Comparison of ENCODE assay signal across 8 cellular contexts in the genomic region with DNA sequence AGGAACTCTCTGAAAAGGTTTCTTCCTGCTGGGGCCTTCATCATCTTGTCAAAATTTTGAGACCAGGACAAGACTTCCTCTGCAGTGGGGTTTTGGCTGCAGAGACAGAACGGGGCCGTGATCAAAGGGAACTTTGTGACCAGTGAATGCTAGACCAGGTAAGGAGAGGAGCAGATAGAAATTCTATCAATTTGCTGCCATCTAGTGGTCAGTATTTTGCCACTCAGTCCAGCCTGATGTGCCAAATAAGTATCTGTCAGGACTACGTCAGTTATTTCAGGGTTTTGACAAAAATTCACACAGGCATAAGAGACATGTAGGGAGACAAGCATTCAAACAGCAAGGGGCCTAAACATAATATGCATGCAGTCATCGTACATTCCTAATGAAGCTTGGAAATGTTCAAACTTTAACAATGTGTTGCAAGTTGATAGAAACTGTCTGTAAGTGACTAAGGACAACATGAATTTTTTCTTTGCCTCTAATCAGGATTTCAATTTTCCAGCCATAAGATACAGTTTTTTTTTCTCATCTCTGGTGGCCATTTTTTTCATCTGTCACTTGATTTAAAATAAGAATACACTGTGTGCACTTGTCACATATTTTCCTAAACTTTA. TPM values are rescaled to one million over a fixed set of nuclear protein-coding genes. Genes with fewer than 3 reads are reported as not detected.
A peak's percentile ranks its signal among the peaks of the same experiment; 100 is the strongest.
DNase-seq lines count a peak whose midpoint lies in the region; ATAC-seq and TF ChIP-seq lines count a peak whose summit lies in the region.

No MANE protein-coding gene starts in this region.

- TF ChIP-seq CTCF in WERI-Rb-1 (IDR thresholded peaks at IDR 0.05; ENCODE audit: low read depth, low read length), result peak; percentile 71
- peak; percentile 80 to 88 (median 84) for TF ChIP-seq CTCF in right lobe of liver (IDR thresholded peaks at IDR 0.05)

- WGBS in right lobe of liver (ENCODE audit: insufficient coverage, low coverage, low lambda C conversion rate, missing lambda C conversion rate), result 0% methylated on average over 4 of the region's 4 CpGs

- DNase-seq in CMK (ENCODE audit: low read depth), result peak; percentile 39
- DNase-seq in NCI-H2171 (lab: John Stamatoyannopoulos, UW), result peak; percentile 29
- peak; percentile 43 for DNase-seq in WERI-Rb-1
- peak; percentile 64 to 80 for DNase-seq in dermis microvascular lymphatic vessel endothelial cell (ENCODE audit: low read depth in 2 of 2)
- DNase-seq in right lobe of liver, result peak in 1 of 3 donors; percentile 50
- DNase-seq in stromal cell of bone marrow (ENCODE audit: low read depth), result peak; percentile 31

- ATAC-seq in GM19035 (IDR thresholded peaks at IDR 0.05; ENCODE audit: unreplicated experiment) (peak; percentile 100), HG03066 (IDR thresholded peaks at IDR 0.05; ENCODE audit: low read depth, unreplicated experiment) (peak; percentile 100), right lobe of liver (peak; percentile 93 to 97 (median 96))

- peaks cover 0 to 5% (median 0%) of the 10 kb centered on the region in 4 donors for H3K4me1 ChIP-seq in right lobe of liver

- H3K27ac ChIP-seq in WERI-Rb-1 (no peak overlapping the region), right lobe of liver (no peak overlapping the region)

- no peak overlapping the region for H3K4me3 ChIP-seq in WERI-Rb-1 (ENCODE audit: low read depth, low read length)
- no peak overlapping the region for H3K4me3 ChIP-seq in right lobe of liver

- TF ChIP-seq POLR2A in right lobe of liver (IDR thresholded peaks at IDR 0.05), result no peak

- H3K27me3 ChIP-seq in WERI-Rb-1 (ENCODE audit: insufficient read depth, low read depth, severe bottlenecking), result no peaks in the 10 kb centered on the region
- H3K27me3 ChIP-seq in right lobe of liver, result no peaks in the 10 kb centered on the region

- H3K36me3 ChIP-seq in WERI-Rb-1 (no peaks in the 10 kb centered on the region), right lobe of liver (no peaks in the 10 kb centered on the region)

- H3K9me3 ChIP-seq in WERI-Rb-1 (ENCODE audit: severe bottlenecking), result no peaks in the 10 kb centered on the region
- H3K9me3 ChIP-seq in right lobe of liver, result no peaks in the 10 kb centered on the region

- intact Hi-C loops in right lobe of liver (cut with DNase I), result no loop called here

RNA-seq across cellular contexts. Expression of a gene that starts 22.0 kb away (rescaled TPM):
- total RNA-seq in dermis microvascular lymphatic vessel endothelial cell, result 13.5 and 15.1 TPM in 2 replicates
- total RNA-seq in right lobe of liver, result 10 to 100 TPM in 3 of 6 experiments, 1 to 10 TPM in 3; 6.1 to 16.8 (median 9.7) TPM

RNA-seq across cellular contexts. Expression of a gene that starts 41.7 kb away (rescaled TPM):
- 7.0 and 10.8 TPM in 2 replicates for total RNA-seq in dermis microvascular lymphatic vessel endothelial cell
- 1 to 10 TPM in 5 of 6 experiments, under 1 TPM in 1; 0.97 to 3.0 (median 2.5) TPM for total RNA-seq in right lobe of liver
